ENCODE assay signal across 9 cellular contexts in genomic region chr17:56653877-56654276, GRCh38.
A peak's percentile ranks its signal among the peaks of the same experiment; 100 is the strongest.
DNase-seq lines count a peak whose midpoint lies in the region; ATAC-seq, FAIRE-seq and TF ChIP-seq lines count a peak whose summit lies in the region.
"Had no signal": no experiment of that assay in that cellular context is flagged by ENCODE, and none has a peak within 500 bp of the region (broad histone marks: within the 10 kb centered on the region; RNA-seq: fewer than 3 reads in every experiment).

No MANE protein-coding gene starts in this region.

- H3K4me3 ChIP-seq in kidney epithelial cell (ENCODE audit: low read depth, low read length) = no peak overlapping the region
- H3K4me3 ChIP-seq: thoracic aorta had no signal

- FAIRE-seq in GM19239 (lab: Jason Lieb, UNC) = peak; percentile 47
- FAIRE-seq in RCC 7860 (lab: Jason Lieb, UNC) = no peak

- peak; percentile 60 for ATAC-seq in HG03175 (IDR thresholded peaks at IDR 0.05; ENCODE audit: unreplicated experiment)

- H3K27me3 ChIP-seq in kidney epithelial cell (ENCODE audit: control insufficient read depth, insufficient read depth, low read length) = no peaks in the 10 kb centered on the region

- H3K36me3 Mint-ChIP-seq in activated T-helper 2 cell treated with anti-CD3 and anti-CD28 coated beads, Interferon-gamma antibody, Interleukin-2, Interleukin-4, amounts not matched to agents 10 μg/mL and 5 μg/mL and 100 μg/mL, durations not matched to agents 14 hours and 24 hours and 36 hours (ENCODE audit: low read depth) = no peaks in the 10 kb centered on the region

- peak; percentile 77 for TF ChIP-seq CTCF in kidney epithelial cell (IDR thresholded peaks at IDR 0.05; ENCODE audit: insufficient read depth, low read length, poor library complexity, severe bottlenecking)

- H3K9me3 Mint-ChIP-seq in activated T-helper 2 cell treated with anti-CD3 and anti-CD28 coated beads, Interferon-gamma antibody, Interleukin-2, Interleukin-4, amounts not matched to agents 10 μg/mL and 5 μg/mL and 100 μg/mL, durations not matched to agents 14 hours and 24 hours and 36 hours = peaks cover 9% of the 10 kb centered on the region

- intact Hi-C loops in activated T-helper 2 cell treated with anti-CD3 and anti-CD28 coated beads, Interferon-gamma antibody, Interleukin-2, Interleukin-4, amounts not matched to agents 10 μg/mL and 5 μg/mL and 100 μg/mL, durations not matched to agents 14 hours and 24 hours and 36 hours (cut with micrococcal nuclease) = loop anchor here (1.0 kb wide), 1 partner anchor 62 kb away; no protein-coding TSS in a partner anchor

- peaks cover 18% of the 10 kb centered on the region for H3K27me3 Mint-ChIP-seq in activated T-helper 2 cell treated with anti-CD3 and anti-CD28 coated beads, Interferon-gamma antibody, Interleukin-2, Interleukin-4, amounts not matched to agents 10 μg/mL and 5 μg/mL and 100 μg/mL, durations not matched to agents 14 hours and 24 hours and 36 hours (ENCODE audit: low read depth)

- H3K27ac Mint-ChIP-seq in activated T-helper 2 cell treated with anti-CD3 and anti-CD28 coated beads, Interferon-gamma antibody, Interleukin-2, Interleukin-4, amounts not matched to agents 10 μg/mL and 5 μg/mL and 100 μg/mL, durations not matched to agents 14 hours and 24 hours and 36 hours = no peak overlapping the region

- peaks cover 2% of the 10 kb centered on the region for H3K4me1 Mint-ChIP-seq in activated T-helper 2 cell treated with anti-CD3 and anti-CD28 coated beads, Interferon-gamma antibody, Interleukin-2, Interleukin-4, amounts not matched to agents 10 μg/mL and 5 μg/mL and 100 μg/mL, durations not matched to agents 14 hours and 24 hours and 36 hours (ENCODE audit: low read depth)

- H3K4me3 Mint-ChIP-seq in activated T-helper 2 cell treated with anti-CD3 and anti-CD28 coated beads, Interferon-gamma antibody, Interleukin-2, Interleukin-4, amounts not matched to agents 10 μg/mL and 5 μg/mL and 100 μg/mL, durations not matched to agents 14 hours and 24 hours and 36 hours (ENCODE audit: low read depth) = no peak overlapping the region

- peak; percentile 64 for DNase-seq in CD1c-positive myeloid dendritic cell (ENCODE audit: extremely low spot score)
- DNase-seq in GM19239 (ENCODE audit: insufficient read length, low spot score) = peak; percentile 29
- DNase-seq in RCC 7860 (ENCODE audit: low spot score) = peak; percentile 43
- peak; percentile 28 for DNase-seq in activated T-helper 2 cell treated with anti-CD3 and anti-CD28 coated beads, Interferon-gamma antibody, Interleukin-2, Interleukin-4, amounts not matched to agents 10 μg/mL and 5 μg/mL and 100 μg/mL, durations not matched to agents 14 hours and 24 hours and 36 hours (ENCODE audit: low spot score)
- peak; percentile 41 for DNase-seq in kidney epithelial cell (ENCODE audit: low read depth)
- peak; percentile 32 to 38 for DNase-seq in stimulated activated CD8-positive, alpha-beta memory T cell treated with anti-CD3 and anti-CD28 coated beads, Interleukin-7, amount 100 ng/mL, for 4 hours (ENCODE audit: low read depth in 2 of 2)
- DNase-seq in DMS79 treated with DMSO at 0.1 percent for 48 hours (lab: John Stamatoyannopoulos, UW) = no peak

- H3K36me3 ChIP-seq in kidney epithelial cell (ENCODE audit: control insufficient read depth, insufficient read depth, low read length) = no peaks in the 10 kb centered on the region
- H3K36me3 ChIP-seq: thoracic aorta had no signal
